ENCODE assay signal across 13 cellular contexts in the genomic region with DNA sequence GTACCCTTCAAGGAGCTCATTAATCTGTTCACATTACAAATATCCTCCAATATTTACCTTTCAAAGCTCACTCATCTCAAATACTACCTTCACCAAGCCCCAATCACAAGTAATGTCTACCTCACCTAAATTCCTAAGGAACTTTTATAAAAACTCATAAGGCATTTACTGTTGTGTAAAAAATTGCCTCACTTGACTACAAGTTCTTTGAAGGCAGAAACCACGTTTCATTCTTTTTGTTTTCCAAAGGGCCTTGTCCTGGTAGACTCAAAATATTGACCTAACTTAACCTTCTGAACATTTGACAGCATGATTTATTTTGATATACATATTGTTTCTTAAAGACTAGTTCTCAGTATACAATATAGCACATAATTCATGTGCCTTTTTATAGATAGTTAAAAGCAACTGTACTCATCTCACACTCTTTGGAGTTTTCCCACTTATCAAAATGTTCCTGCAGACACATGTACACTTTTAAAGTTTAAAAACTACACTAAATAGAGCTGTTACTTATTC. TPM values are rescaled to one million over a fixed set of nuclear protein-coding genes. Genes with fewer than 3 reads are reported as not detected.
DNase-seq lines count a peak whose midpoint lies in the region; ATAC-seq, FAIRE-seq and TF ChIP-seq lines count a peak whose summit lies in the region.
"Had no signal": no experiment of that assay in that cellular context is flagged by ENCODE, and none has a peak within 500 bp of the region (broad histone marks: within the 10 kb centered on the region; RNA-seq: fewer than 3 reads in every experiment).

No MANE protein-coding gene starts in this region.

- no peak overlapping the region for H3K4me3 ChIP-seq in suprapubic skin
- no peak overlapping the region for H3K4me3 ChIP-seq in uterus

- intact Hi-C loops in uterus (cut with DNase I; ENCODE audit: low total_unique reads), result no loop called here

- no peak for TF ChIP-seq CTCF in WTC11 (IDR thresholded peaks at IDR 0.05)
- no peak for TF ChIP-seq CTCF in suprapubic skin (IDR thresholded peaks at IDR 0.05)
- TF ChIP-seq CTCF in uterus (IDR thresholded peaks at IDR 0.05), result no peak

- H3K4me1 Mint-ChIP-seq in activated T-cell treated with anti-CD3 and anti-CD28 coated beads, Interleukin-2, amount 50 U/mL, for 24 hours (ENCODE audit: low read depth), result peaks cover 56% of the 10 kb centered on the region
- H3K4me1 Mint-ChIP-seq in WTC11, result peaks cover 26% of the 10 kb centered on the region
- peaks cover 49 to 62% of the 10 kb centered on the region in 2 donors for H3K4me1 Mint-ChIP-seq in immature natural killer cell

- peak overlapping the region; percentile 36 for H3K27ac ChIP-seq in suprapubic skin
- H3K27ac ChIP-seq in uterus, result no peak overlapping the region

- WGBS in suprapubic skin, result 27% methylated on average over 1 of the region's 1 CpG

- CTCF ChIA-PET in WTC11 (lab: Charles Lee), result no interaction called here

- H3K27me3 ChIP-seq in suprapubic skin (no peaks in the 10 kb centered on the region), uterus (no peaks in the 10 kb centered on the region)

- TF ChIP-seq POLR2A in suprapubic skin (IDR thresholded peaks at IDR 0.05) (no peak), GM12891 (IDR thresholded peaks at IDR 0.05; ENCODE audit: low read depth, low read length) (no peak), uterus (IDR thresholded peaks at IDR 0.05) (no peak)

- H3K9me3 ChIP-seq in suprapubic skin, result no peaks in the 10 kb centered on the region
- no peaks in the 10 kb centered on the region for H3K9me3 ChIP-seq in uterus

- ATAC-seq in WTC11 (no peak), HG03196 (IDR thresholded peaks at IDR 0.05; ENCODE audit: unreplicated experiment) (no peak)
- ATAC-seq: activated CD4-positive, CD25-positive, alpha-beta regulatory T cell treated with anti-CD3 and anti-CD28 coated beads, Interleukin-2, amount 50 U/mL, for 24 hours; esophagus mucosa; right cardiac atrium had no signal

- H3K36me3 ChIP-seq in suprapubic skin, result no peaks in the 10 kb centered on the region
- no peaks in the 10 kb centered on the region for H3K36me3 ChIP-seq in uterus

- no peak for FAIRE-seq in GM12891 (lab: Jason Lieb, UNC)

- no peak for DNase-seq in activated T-cell treated with anti-CD3 and anti-CD28 coated beads, Interleukin-2, amount 50 U/mL, for 24 hours
- DNase-seq in activated T-cell treated with anti-CD3 and anti-CD28 coated beads for 4 hours, result no peak
- no peak for DNase-seq in WTC11 (ENCODE audit: low spot score)
- no peak for DNase-seq in immature natural killer cell
- DNase-seq in suprapubic skin (ENCODE audit: low spot score in 2 of 2), result no peak
- DNase-seq in GM12891 (ENCODE audit: insufficient read length, low spot score), result no peak
- no peak for DNase-seq in uterus
- DNase-seq: amygdala, NCI-H1930, right cardiac atrium had no signal

- no peak for TF ChIP-seq EP300 in suprapubic skin (IDR thresholded peaks at IDR 0.05)

- POLR2A ChIA-PET in WTC11 (lab: Charles Lee), result no interaction called here

- H3K36me3 Mint-ChIP-seq in activated T-cell treated with anti-CD3 and anti-CD28 coated beads, Interleukin-2, amount 50 U/mL, for 24 hours (ENCODE audit: low read depth), result peaks cover 13% of the 10 kb centered on the region
- H3K36me3 Mint-ChIP-seq in WTC11, result no peaks in the 10 kb centered on the region
- no peaks in the 10 kb centered on the region for H3K36me3 Mint-ChIP-seq in immature natural killer cell

- H3K4me1 ChIP-seq in suprapubic skin (peaks cover 28% of the 10 kb centered on the region), uterus (no peaks in the 10 kb centered on the region)

- peak overlapping the region; percentile 82 for H3K27ac Mint-ChIP-seq in activated T-cell treated with anti-CD3 and anti-CD28 coated beads, Interleukin-2, amount 50 U/mL, for 24 hours
- 0 out of 2 replicates have a peak overlapping the region, but pooled peaks have one; percentile 39 for H3K27ac Mint-ChIP-seq in WTC11
- peak overlapping the region; percentile 24 to 98 (median 85) for H3K27ac Mint-ChIP-seq in immature natural killer cell

- H3K27me3 Mint-ChIP-seq in activated T-cell treated with anti-CD3 and anti-CD28 coated beads, Interleukin-2, amount 50 U/mL, for 24 hours, result no peaks in the 10 kb centered on the region
- H3K27me3 Mint-ChIP-seq in WTC11 (ENCODE audit: low read depth), result no peaks in the 10 kb centered on the region
- peaks cover 3 to 12% (median 4%) of the 10 kb centered on the region in 3 donors for H3K27me3 Mint-ChIP-seq in immature natural killer cell (ENCODE audit: low read depth in 3 of 3)

- H3K9me3 Mint-ChIP-seq in activated T-cell treated with anti-CD3 and anti-CD28 coated beads, Interleukin-2, amount 50 U/mL, for 24 hours, result no peaks in the 10 kb centered on the region
- no peaks in the 10 kb centered on the region for H3K9me3 Mint-ChIP-seq in WTC11
- H3K9me3 Mint-ChIP-seq in immature natural killer cell, result no peaks in the 10 kb centered on the region

- H3K4me3 Mint-ChIP-seq in activated T-cell treated with anti-CD3 and anti-CD28 coated beads, Interleukin-2, amount 50 U/mL, for 24 hours, result peak overlapping the region; percentile 98
- H3K4me3 Mint-ChIP-seq in WTC11, result peak overlapping the region; percentile 33
- H3K4me3 Mint-ChIP-seq in immature natural killer cell, result peak overlapping the region; percentile 64 to 96 (median 65)

TF ChIP-seq in WTC11, 78 proteins besides CTCF, POLR2A, EP300 and RAD21 (continues in another document):
- TF ChIP-seq, protein P1, sequence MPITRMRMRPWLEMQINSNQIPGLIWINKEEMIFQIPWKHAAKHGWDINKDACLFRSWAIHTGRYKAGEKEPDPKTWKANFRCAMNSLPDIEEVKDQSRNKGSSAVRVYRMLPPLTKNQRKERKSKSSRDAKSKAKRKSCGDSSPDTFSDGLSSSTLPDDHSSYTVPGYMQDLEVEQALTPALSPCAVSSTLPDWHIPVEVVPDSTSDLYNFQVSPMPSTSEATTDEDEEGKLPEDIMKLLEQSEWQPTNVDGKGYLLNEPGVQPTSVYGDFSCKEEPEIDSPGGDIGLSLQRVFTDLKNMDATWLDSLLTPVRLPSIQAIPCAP (CRISPR knock-in tag; IDR thresholded peaks at IDR 0.05), result no peak
- no peak for TF ChIP-seq ZNF232 (CRISPR knock-in tag; IDR thresholded peaks at IDR 0.05)
- no peak for TF ChIP-seq ZNF512 (CRISPR knock-in tag; IDR thresholded peaks at IDR 0.05; ENCODE audit: borderline replicate concordance)

TF ChIP-seq in GM12891, 5 proteins besides CTCF, POLR2A, EP300 and RAD21:
- no peak for TF ChIP-seq POLR2AphosphoS5 (IDR thresholded peaks at IDR 0.05; ENCODE audit: low read depth, low read length)
- no peak for TF ChIP-seq TAF1 (IDR thresholded peaks at IDR 0.05; ENCODE audit: low read depth, low read length)
- no peak for TF ChIP-seq PAX5 (IDR thresholded peaks at IDR 0.05; ENCODE audit: insufficient read depth, low read length, severe bottlenecking)
- TF ChIP-seq SPI1 (IDR thresholded peaks at IDR 0.05; ENCODE audit: low read depth, low read length), result no peak
- no peak for TF ChIP-seq POU2F2 (IDR thresholded peaks at IDR 0.05; ENCODE audit: low read depth, low read length)

RNA-seq across cellular contexts. Expression of gene USP33, which starts 2.5 kb away (rescaled TPM):
- total RNA-seq in WTC11 (2021) (57.5 to 61.6 TPM (median 59.9 TPM) in 3 replicates), suprapubic skin (100 to 1,000 TPM in 1 of 4 donors, 10 to 100 TPM in 3; 45.3 to 108 (median 53.6) TPM), uterus (100 to 1,000 TPM in 2 of 4 donors, 10 to 100 TPM in 2; 67.1 to 193 (median 123) TPM)
- 10 to 100 TPM; 33.1 to 45.0 (median 33.8) TPM for polyA plus RNA-seq in immature natural killer cell
- 12.8 TPM for polyA plus RNA-seq in GM12891 (2012; ENCODE audit: low read depth, missing spikeins)

RNA-seq across cellular contexts. Expression of gene MIGA1, which starts 22.3 kb away (rescaled TPM):
- total RNA-seq in WTC11 (2021) (6.0 to 6.3 TPM (median 6.2 TPM) in 3 replicates), suprapubic skin (10 to 100 TPM in 2 of 4 donors, 1 to 10 TPM in 2; 7.6 to 17.6 (median 10.2) TPM), uterus (10 to 100 TPM in 3 of 4 donors, 1 to 10 TPM in 1; 3.8 to 36.6 (median 22.9) TPM)
- polyA plus RNA-seq in immature natural killer cell, result 1 to 10 TPM; 5.3 to 7.7 (median 7.1) TPM
- 1.7 TPM for polyA plus RNA-seq in GM12891 (2012; ENCODE audit: low read depth, missing spikeins)

Comparison
In these comparisons a context has a peak if more than half of its experiments do, and no peak if none do; other contexts are left out.
1. H3K4me3 Mint-ChIP-seq: peak in every context shown above with its lines; median percentile 98 in activated T-cell treated with anti-CD3 and anti-CD28 coated beads, Interleukin-2, amount 50 U/mL, for 24 hours; 65 in immature natural killer cell; 33 in WTC11.